24 cellular contexts compared by ENCODE assay signal in genomic region chr6:16717275-16717942, GRCh38. TPM values are rescaled to one million over a fixed set of nuclear protein-coding genes. Genes with fewer than 3 reads are reported as not detected.
A peak's percentile ranks its signal among the peaks of the same experiment; 100 is the strongest.
DNase-seq lines count a peak whose midpoint lies in the region; ATAC-seq, FAIRE-seq and TF ChIP-seq lines count a peak whose summit lies in the region.
"Had no signal": no experiment of that assay in that cellular context is flagged by ENCODE, and none has a peak within 500 bp of the region (broad histone marks: within the 10 kb centered on the region; RNA-seq: fewer than 3 reads in every experiment).

No MANE protein-coding gene starts in this region.

- TF ChIP-seq POLR2A in sigmoid colon (IDR thresholded peaks at IDR 0.05) (no peak), H54 (IDR thresholded peaks at IDR 0.05; ENCODE audit: low read depth, low read length) (no peak)

- intact Hi-C loops in CD4-positive, alpha-beta memory T cell (cut with micrococcal nuclease), result no loop called here
- intact Hi-C loops in dorsolateral prefrontal cortex (cut with DNase I) (loop anchor here in 1 of 2 donors (5.0 kb wide), 1 partner anchor 40 kb away; no protein-coding TSS in a partner anchor), sigmoid colon (cut with DNase I) (no loop called here)

- H3K4me1 Mint-ChIP-seq in CD4-positive, alpha-beta memory T cell, result peaks cover 29 to 65% (median 42%) of the 10 kb centered on the region in 4 donors

- H3K4me3 ChIP-seq in CD4-positive, alpha-beta memory T cell (ENCODE audit: low read length in 2 of 2), result no peak overlapping the region
- H3K4me3 ChIP-seq in HEK293 (ENCODE audit: low read depth, low read length) (no peak overlapping the region), dorsolateral prefrontal cortex (peak overlapping the region in 1 of 59 donors; percentile 3), sigmoid colon (no peak overlapping the region)
- H3K4me3 ChIP-seq: thyroid gland had no signal

- POLR2A ChIA-PET in CD4-positive, alpha-beta memory T cell (lab: Charles Lee; ENCODE audit: partially characterized antibody), result interaction anchor here (0.6 to 1.4 kb wide), 2 partner anchors 44 to 130 kb away, joined by 4 to 5 read pairs; partner anchors contain the start of gene ATXN1
- POLR2A ChIA-PET in HEK293 (lab: Yijun Ruan, JAX), result interaction anchor here (1.4 kb wide), 1 partner anchor 9 kb away, joined by 5 read pairs; no protein-coding TSS in a partner anchor

- TF ChIP-seq CTCF in HEK293 (tag by site-specific recombination; IDR thresholded peaks at IDR 0.05) (no peak), dorsolateral prefrontal cortex (IDR thresholded peaks at IDR 0.05 in 54 of 56, conservative IDR thresholded peaks at IDR 0.05 in 2 of 56; ENCODE audit: low read depth in 1 of 56, partially characterized antibody in 56 of 56) (no peak), sigmoid colon (IDR thresholded peaks at IDR 0.05) (no peak)

- H3K9me3 Mint-ChIP-seq in CD4-positive, alpha-beta memory T cell, result peaks cover 0 to 2% (median 0%) of the 10 kb centered on the region in 8 donors
- H3K9me3 Mint-ChIP-seq: activated B cell treated with CpG ODN at 0.5 μM for 24 hours, nephron had no signal

- WGBS in sigmoid colon, 2 donors, result 92 to 94% methylated on average over 9 of the region's 9 CpGs

- H3K9me3 ChIP-seq in CD4-positive, alpha-beta memory T cell (ENCODE audit: control insufficient read depth in 1 of 2, low read length in 2 of 2), result no peaks in the 10 kb centered on the region
- no peaks in the 10 kb centered on the region for H3K9me3 ChIP-seq in HEK293 (ENCODE audit: control insufficient read depth, insufficient read depth, low read depth, low read length)
- H3K9me3 ChIP-seq in sigmoid colon, result no peaks in the 10 kb centered on the region
- H3K9me3 ChIP-seq: thyroid gland had no signal

- no peak for DNase-seq in CD4-positive, alpha-beta memory T cell
- DNase-seq in dorsolateral prefrontal cortex, result peak in 1 of 10 donors; percentile 57
- no peak for DNase-seq in sigmoid colon
- no peak for DNase-seq in foreskin melanocyte
- no peak for DNase-seq in H54 (ENCODE audit: insufficient read length, low spot score)
- DNase-seq in HK-2 (ENCODE audit: unreplicated experiment), result no peak
- DNase-seq: activated B cell treated with CpG ODN at 0.5 μM for 24 hours; activated CD4-positive, alpha-beta T cell treated with anti-CD3 and anti-CD28 coated beads, Interleukin-2, amount 50 U/mL, for 4 hours; activated gamma-delta T cell treated with Interleukin-2 at 50 U/mL for 16 hours; cortex of kidney; HCEC 1CT; midbrain; MM.1S; NCI-H1417 treated with DMSO at 0.1 percent for 48 hours; SIG-M5; stimulated activated CD4-positive, alpha-beta T cell treated with anti-CD3 and anti-CD28 coated beads, Interleukin-4, amount 100 ng/mL, for 1 hour; stimulated activated naive CD4-positive, alpha-beta T cell treated with Interleukin-2 at 50 U/mL for 16 hours; thyroid gland had no signal

- H3K36me3 Mint-ChIP-seq in CD4-positive, alpha-beta memory T cell, result peaks cover 8 to 12% of the 10 kb centered on the region in 2 donors

- no peak for ATAC-seq in GM19395 (IDR thresholded peaks at IDR 0.05; ENCODE audit: unreplicated experiment)

- H3K36me3 ChIP-seq in CD4-positive, alpha-beta memory T cell (ENCODE audit: insufficient read depth, low read length), result no peaks in the 10 kb centered on the region
- H3K36me3 ChIP-seq in HEK293 (ENCODE audit: control insufficient read depth in 2 of 2, insufficient read depth in 1 of 2, low read length in 2 of 2), result peaks cover 0 to 4% of the 10 kb centered on the region in 2 experiments; a peak in 1 of 3 replicates
- H3K36me3 ChIP-seq in sigmoid colon, result no peaks in the 10 kb centered on the region
- H3K36me3 ChIP-seq: thyroid gland had no signal

- H3K27ac ChIP-seq in CD4-positive, alpha-beta memory T cell (ENCODE audit: low read depth, low read length), result no peak overlapping the region
- H3K27ac ChIP-seq in HEK293 (ENCODE audit: extremely low read depth, low read depth, low read length), result no peak overlapping the region
- H3K27ac ChIP-seq in dorsolateral prefrontal cortex, result peak overlapping the region in 34 of 59 donors; percentile 2 to 66 (median 42)
- H3K27ac ChIP-seq in sigmoid colon, result peak overlapping the region in 3 of 4 donors; percentile 53 to 69 (median 67)
- H3K27ac ChIP-seq: thyroid gland had no signal

- CTCF ChIA-PET in CD4-positive, alpha-beta memory T cell (lab: Charles Lee; ENCODE audit: partially characterized antibody), result interaction anchor here (1.2 to 8.6 kb wide), 5 partner anchors 9 to 204 kb away, joined by 4 to 81 read pairs (median 7); no protein-coding TSS in a partner anchor
- CTCF ChIA-PET in HEK293 (lab: Yijun Ruan, JAX), result no interaction called here

- no peaks in the 10 kb centered on the region for H3K27me3 ChIP-seq in CD4-positive, alpha-beta memory T cell (ENCODE audit: insufficient read depth, low read length)
- no peaks in the 10 kb centered on the region for H3K27me3 ChIP-seq in dorsolateral prefrontal cortex
- H3K27me3 ChIP-seq in sigmoid colon, result no peaks in the 10 kb centered on the region
- H3K27me3 ChIP-seq: thyroid gland had no signal

- no peak for FAIRE-seq in H54 (lab: Jason Lieb, UNC)
- FAIRE-seq: bronchial epithelial cell, endometrium had no signal

- peaks cover 20% of the 10 kb centered on the region for H3K4me1 ChIP-seq in CD4-positive, alpha-beta memory T cell (ENCODE audit: insufficient read depth, low read length)
- H3K4me1 ChIP-seq in HEK293 (ENCODE audit: control insufficient read depth, insufficient read depth, low read length) (peaks cover 39% of the 10 kb centered on the region), sigmoid colon (peaks cover 0 to 57% (median 50%) of the 10 kb centered on the region in 4 donors)

- no peak for TF ChIP-seq EP300 in sigmoid colon (IDR thresholded peaks at IDR 0.05)

- H3K27me3 Mint-ChIP-seq in CD4-positive, alpha-beta memory T cell, result no peaks in the 10 kb centered on the region
- H3K27me3 Mint-ChIP-seq: activated B cell treated with CpG ODN at 0.5 μM for 24 hours, progenitor cell of endocrine pancreas had no signal

- H3K4me3 Mint-ChIP-seq in CD4-positive, alpha-beta memory T cell, result no peak overlapping the region
- H3K4me3 Mint-ChIP-seq: activated B cell treated with CpG ODN at 0.5 μM for 24 hours, nephron had no signal

- peak overlapping the region in 5 of 7 donors; percentile 42 to 69 (median 67) for H3K27ac Mint-ChIP-seq in CD4-positive, alpha-beta memory T cell
- H3K27ac Mint-ChIP-seq: activated B cell treated with CpG ODN at 0.5 μM for 24 hours, progenitor cell of endocrine pancreas had no signal

TF ChIP-seq in HEK293, 187 proteins besides CTCF, POLR2A, EP300 and RAD21:
- TF ChIP-seq ZNF600 (tag by site-specific recombination; IDR thresholded peaks at IDR 0.05) (peak; percentile 83), ZBTB17 (tag by site-specific recombination; IDR thresholded peaks at IDR 0.05) (0 out of 2 replicates have a peak, but pooled peaks have one; percentile 22), ZNF16 (tag by site-specific recombination; IDR thresholded peaks at IDR 0.05; ENCODE audit: low read depth) (no peak), ZNF664 (tag by site-specific recombination; IDR thresholded peaks at IDR 0.05) (no peak), ZNF596 (tag by site-specific recombination; IDR thresholded peaks at IDR 0.05) (no peak), ZNF10 (tag by site-specific recombination; IDR thresholded peaks at IDR 0.05) (0 out of 2 replicates have a peak, but pooled peaks have one; percentile 4), ZNF548 (tag by site-specific recombination; IDR thresholded peaks at IDR 0.05) (no peak), EGR2 (tag by site-specific recombination; IDR thresholded peaks at IDR 0.05; ENCODE audit: low read depth) (no peak), ZFP3 (tag by site-specific recombination; IDR thresholded peaks at IDR 0.05; ENCODE audit: low read depth) (no peak)
TF ChIP-seq in HEK293: peak in this region for 3.

RNA-seq across cellular contexts. Expression of gene ATXN1, which starts 43.9 kb away (rescaled TPM):
- total RNA-seq in CD4-positive, alpha-beta memory T cell, result 10 to 100 TPM; 94.7 to 97.4 TPM
- 10 to 100 TPM; 10.5 to 19.1 TPM for polyA plus RNA-seq in CD4-positive, alpha-beta memory T cell
- total RNA-seq in dorsolateral prefrontal cortex (100 to 1,000 TPM; 131 to 255 (median 189) TPM), sigmoid colon (10 to 100 TPM; 37.7 to 95.3 (median 59.9) TPM)
- polyA plus RNA-seq in sigmoid colon, result 1 to 10 TPM; 4.8 to 8.6 (median 7.2) TPM

Comparison
In these comparisons a context has a peak if more than half of its experiments do, and no peak if none do; other contexts are left out.
1. H3K27ac ChIP-seq: peak in dorsolateral prefrontal cortex (34 of 59) and sigmoid colon (3 of 4); none in CD4-positive, alpha-beta memory T cell (single experiment) and HEK293 (single experiment).